8 cellular contexts compared by ENCODE assay signal in the genomic region with DNA sequence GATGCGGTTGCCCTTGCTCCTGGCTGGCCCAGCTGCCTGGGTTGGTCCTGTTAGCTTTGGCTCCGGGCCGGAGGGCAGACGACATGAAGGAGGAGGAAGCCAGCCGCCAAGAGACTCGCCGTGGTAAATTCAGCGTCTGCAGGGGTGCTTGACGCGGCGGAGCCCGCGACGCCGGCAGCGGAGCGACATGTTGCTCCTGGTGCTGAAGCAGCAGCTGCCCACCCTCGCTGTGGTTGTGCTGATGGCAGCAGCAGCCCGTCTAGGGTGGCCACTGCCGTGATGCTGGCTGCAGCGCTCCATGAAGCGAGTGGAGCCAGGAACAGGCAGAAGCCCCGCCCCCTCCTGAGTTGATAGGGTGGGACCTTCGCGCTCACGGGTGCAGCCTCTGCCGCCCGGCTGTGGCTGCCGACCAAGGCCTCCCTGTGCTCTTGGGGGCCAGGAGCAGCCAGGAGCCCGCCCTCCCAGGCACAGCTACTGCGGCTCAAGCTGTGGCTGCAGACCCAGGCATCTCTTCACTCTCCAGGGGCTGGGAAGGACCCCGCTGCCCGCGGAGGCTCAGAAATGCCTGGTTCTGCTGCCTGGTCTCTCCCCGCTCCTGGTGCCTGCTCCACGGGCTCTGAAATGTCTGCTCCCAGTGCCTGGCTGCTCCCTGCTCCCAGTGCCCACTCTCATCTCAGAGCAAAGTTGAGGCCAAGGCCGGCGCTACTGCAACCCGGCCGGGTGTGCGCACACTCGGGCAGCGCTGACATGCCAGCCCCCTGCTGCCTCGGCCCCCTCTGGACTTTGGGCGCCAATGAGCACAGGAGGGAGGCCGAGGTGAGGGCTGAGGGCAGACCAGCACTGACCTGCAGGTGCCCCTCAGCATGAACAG. TPM values are rescaled to one million over a fixed set of nuclear protein-coding genes. Genes with fewer than 3 reads are reported as not detected.
DNase-seq lines count a peak whose midpoint lies in the region; ATAC-seq and TF ChIP-seq lines count a peak whose summit lies in the region.

No MANE protein-coding gene starts in this region.

- TF ChIP-seq CTCF in AG10803 (conservative IDR thresholded peaks at IDR 0.05; ENCODE audit: low read length), result no peak
- no peak for TF ChIP-seq CTCF in choroid plexus epithelial cell (conservative IDR thresholded peaks at IDR 0.05; ENCODE audit: low read depth, low read length)

- peak; percentile 57 for DNase-seq in AG10803 (ENCODE audit: low read depth)
- DNase-seq in NCI-H345 treated with DMSO at 0.1 percent for 48 hours (lab: John Stamatoyannopoulos, UW; ENCODE audit: unreplicated experiment), result peak; percentile 64
- DNase-seq in activated CD4-positive, alpha-beta T cell treated with anti-CD3 and anti-CD28 coated beads for 1 hour, result peak; percentile 67
- peak; percentile 67 for DNase-seq in choroid plexus epithelial cell (ENCODE audit: low read depth)
- peak; percentile 81 for DNase-seq in left lobe of liver (ENCODE audit: low spot score)
- peak; percentile 68 for DNase-seq in stimulated activated CD4-positive, alpha-beta T cell treated with anti-CD3 and anti-CD28 coated beads, Interleukin-2, amount 100 ng/mL, for 4 hours (ENCODE audit: low read depth)

- ATAC-seq in GM19035 (IDR thresholded peaks at IDR 0.05; ENCODE audit: unreplicated experiment), result peak; percentile 62
- ATAC-seq in HG03280 (IDR thresholded peaks at IDR 0.05; ENCODE audit: unreplicated experiment), result peak; percentile 57
- ATAC-seq in left lobe of liver, result peak; percentile 69

- peak overlapping the region; percentile 70 for H3K4me3 ChIP-seq in AG10803 (ENCODE audit: low read length)
- peak overlapping the region; percentile 69 for H3K4me3 ChIP-seq in choroid plexus epithelial cell (ENCODE audit: low read depth, low read length)

RNA-seq across cellular contexts. Expression of a gene that starts 4.4 kb away (rescaled TPM):
- 20.2 TPM for total RNA-seq in left lobe of liver

RNA-seq across cellular contexts. Expression of a gene that starts 25.2 kb away (rescaled TPM):
- total RNA-seq in left lobe of liver, result 19.6 TPM

RNA-seq across cellular contexts. Expression of a gene that starts 37.5 kb away (rescaled TPM):
- total RNA-seq in left lobe of liver, result 15.3 TPM

RNA-seq across cellular contexts. Expression of a gene that starts 42.8 kb away (rescaled TPM):
- 3.4 TPM for total RNA-seq in left lobe of liver

Comparison
In these comparisons a context has a peak if more than half of its experiments do, and no peak if none do; other contexts are left out.
1. Peak in every context shown above with its lines: DNase-seq, ATAC-seq and H3K4me3 ChIP-seq.